Comparison of ENCODE assay signal across 22 cellular contexts in genomic region chr13:82747331-82747730, GRCh38.
DNase-seq lines count a peak whose midpoint lies in the region; ATAC-seq and TF ChIP-seq lines count a peak whose summit lies in the region.
"Had no signal": no experiment of that assay in that cellular context is flagged by ENCODE, and none has a peak within 500 bp of the region (broad histone marks: within the 10 kb centered on the region; RNA-seq: fewer than 3 reads in every experiment).

No MANE protein-coding gene starts in this region.

- no peaks in the 10 kb centered on the region for H3K79me1 ChIP-seq in IMR-90 (ENCODE audit: low read depth in 1 of 2, low read length in 2 of 2)

- no peaks in the 10 kb centered on the region for H4K20me1 ChIP-seq in IMR-90 (ENCODE audit: insufficient read depth, low read length)

- H4K5ac ChIP-seq in IMR-90 (ENCODE audit: low read depth, low read length): peak overlapping the region; percentile 85; the same call in 1 of the 2 replicates

- CTCF ChIA-PET in IMR-90 (lab: Yijun Ruan, JAX): no interaction called here

- intact Hi-C loops in IMR-90 (cut with micrococcal nuclease): loop anchor here (10.0 kb wide), 1 partner anchor 467 kb away; no protein-coding TSS in a partner anchor

- no peaks in the 10 kb centered on the region for H3K9me1 ChIP-seq in IMR-90 (ENCODE audit: insufficient read depth, low read length)

- no CpG with 5 or more reads among the region's 2 CpGs for WGBS in IMR-90 (ENCODE audit: extremely low coverage in 2 of 2, insufficient read length in 1 of 2), 2 experiments
- WGBS in ectodermal cell, 2 experiments: 0% methylated on average over 1 of the region's 2 CpGs

- ATAC-seq in IMR-90 (ENCODE audit: low read depth): no peak
- ATAC-seq in HG02798 (IDR thresholded peaks at IDR 0.05; ENCODE audit: poor library complexity, unreplicated experiment): no peak
- ATAC-seq in GM18502 (IDR thresholded peaks at IDR 0.05; ENCODE audit: poor library complexity, unreplicated experiment): no peak
- ATAC-seq: activated naive CD4-positive, alpha-beta T cell treated with anti-CD3 and anti-CD28 coated beads, Interleukin-2, amount 50 U/mL, for 72 hours had no signal

- H3K4ac ChIP-seq in IMR-90 (ENCODE audit: low read depth, low read length): peak overlapping the region; percentile 78; the same call in 1 of the 2 replicates

- H3K56ac ChIP-seq in IMR-90 (ENCODE audit: extremely low read depth, insufficient read depth, low read length): no peak overlapping the region; the same call in 1 of the 2 replicates

- no peaks in the 10 kb centered on the region for H3K36me3 ChIP-seq in IMR-90 (ENCODE audit: control insufficient read depth, insufficient read depth, low read length)
- H3K36me3 ChIP-seq in ectodermal cell (ENCODE audit: control insufficient read depth, insufficient read depth, low read length): no peaks in the 10 kb centered on the region

- H2BK15ac ChIP-seq in IMR-90 (ENCODE audit: low read depth, low read length): no peak overlapping the region; the same call in 2 of the 3 replicates

- no peak for TF ChIP-seq CTCF in IMR-90 (conservative IDR thresholded peaks at IDR 0.05; ENCODE audit: low read depth, low read length)

- no peak overlapping the region for H2AK9ac ChIP-seq in IMR-90 (replicated peaks; ENCODE audit: low read depth, low read length, poor library complexity)

- H3K27me3 ChIP-seq in IMR-90 (ENCODE audit: control insufficient read depth, insufficient read depth, low read length) (no peaks in the 10 kb centered on the region), ectodermal cell (ENCODE audit: control insufficient read depth, insufficient read depth, low read length, poor library complexity, severe bottlenecking) (no peaks in the 10 kb centered on the region)
- H3K27me3 ChIP-seq: dorsolateral prefrontal cortex had no signal

- dilution Hi-C loops in IMR-90 (cut with HindIII; ENCODE audit: low sequenced_read_pairs, unreplicated experiment): no loop called here

- H2BK5ac ChIP-seq in IMR-90 (ENCODE audit: low read depth, low read length, poor library complexity, severe bottlenecking): peak overlapping the region; percentile 70

- no peak overlapping the region for H3K9ac ChIP-seq in IMR-90 (ENCODE audit: low read depth, low read length)

- peak; percentile 6 for DNase-seq in Caki2 (ENCODE audit: low read depth)
- DNase-seq in IMR-90: no peak
- peak; percentile 28 for DNase-seq in myocyte (ENCODE audit: low read depth)
- DNase-seq in activated gamma-delta T cell treated with Interleukin-2 at 50 U/mL for 16 hours: no peak
- DNase-seq in NCI-H1048 (lab: John Stamatoyannopoulos, UW): no peak
- DNase-seq: 8988T; activated CD4-positive, alpha-beta T cell treated with anti-CD3 and anti-CD28 coated beads, Interleukin-2, amount 10 ng/mL, durations not matched to agents 24 days and 14 days; aorta; caudate nucleus; CD4-positive, alpha-beta T cell; dorsolateral prefrontal cortex; foreskin melanocyte; Kasumi-1; NCI-H187; NCI-H2171 treated with DMSO at 0.1 percent for 48 hours; NCI-H526; nephron progenitor cell; T-helper 2 cell had no signal

- H3K27ac ChIP-seq in IMR-90 (ENCODE audit: insufficient read depth, low read length): no peak overlapping the region; the same call in 1 of the 2 replicates
- peak overlapping the region; percentile 46 for H3K27ac ChIP-seq in ectodermal cell (ENCODE audit: insufficient read depth, low read depth, low read length, poor library complexity, severe bottlenecking)
- H3K27ac ChIP-seq: dorsolateral prefrontal cortex had no signal

- H3K4me2 ChIP-seq in IMR-90 (ENCODE audit: low read depth, low read length): 0 out of 2 replicates have a peak overlapping the region, but pooled peaks have one; percentile 15

- H3K9me3 ChIP-seq in IMR-90 (ENCODE audit: control insufficient read depth, insufficient read depth, low read length) (no peaks in the 10 kb centered on the region), ectodermal cell (ENCODE audit: control insufficient read depth, low read length) (no peaks in the 10 kb centered on the region)

- H3K4me3 ChIP-seq in IMR-90 (ENCODE audit: insufficient read depth, low read depth, low read length) (no peak overlapping the region), ectodermal cell (ENCODE audit: insufficient read depth, low read depth, low read length) (no peak overlapping the region)
- H3K4me3 ChIP-seq: dorsolateral prefrontal cortex had no signal

- POLR2A ChIA-PET in IMR-90 (lab: Charles Lee; ENCODE audit: unreplicated experiment): no interaction called here

- no peak for TF ChIP-seq POLR2A in IMR-90 (IDR thresholded peaks at IDR 0.05; ENCODE audit: low read depth, low read length)

- H3K4me1 ChIP-seq in IMR-90 (ENCODE audit: control insufficient read depth, insufficient read depth, low read length): peaks cover 6% of the 10 kb centered on the region; the same call in 1 of the 2 replicates
- no peaks in the 10 kb centered on the region for H3K4me1 ChIP-seq in ectodermal cell (ENCODE audit: control insufficient read depth, insufficient read depth, low read length)

- H2AFZ ChIP-seq in IMR-90 (replicated peaks; ENCODE audit: low read length, poor library complexity): no peak overlapping the region

- H3K18ac ChIP-seq in IMR-90 (ENCODE audit: low read depth, low read length): peak overlapping the region; percentile 98

- peak overlapping the region; percentile 87; the same call in 1 of the 2 replicates for H4K91ac ChIP-seq in IMR-90 (ENCODE audit: insufficient read depth, low read depth, low read length)

- H2BK120ac ChIP-seq in IMR-90 (ENCODE audit: low read depth, low read length): peak overlapping the region; percentile 95

- no peak for TF ChIP-seq RAD21 in IMR-90 (IDR thresholded peaks at IDR 0.05; ENCODE audit: low read length)

- no TSS peak for BruUV-seq in IMR-90 (replicated peaks; lab: Mats Ljungman, UMichigan)

- in situ Hi-C loops in Caki2 (cut with HindIII; ENCODE audit: low pct_unique_long_range_greater_than_20kb, low sequenced_read_pairs) (no loop called here), IMR-90 (cut with MboI; ENCODE audit: low sequenced_read_pairs) (no loop called here)

- H2BK20ac ChIP-seq in IMR-90 (ENCODE audit: low read depth, low read length): peak overlapping the region; percentile 91

- peak overlapping the region in 1 of 2 experiments; percentile 88; a peak in 2 of 4 replicates for H4K8ac ChIP-seq in IMR-90 (ENCODE audit: low read depth in 2 of 2, low read length in 2 of 2)

- H3K23ac ChIP-seq in IMR-90 (ENCODE audit: low read depth, low read length): peak overlapping the region; percentile 86

- H2AK5ac ChIP-seq in IMR-90 (ENCODE audit: low read depth, low read length): peak overlapping the region; percentile 36; the same call in 1 of the 2 replicates

- peak overlapping the region; percentile 88 for H3K14ac ChIP-seq in IMR-90 (replicated peaks; ENCODE audit: low read depth, low read length)

TF ChIP-seq in IMR-90, 13 proteins besides CTCF, POLR2A, EP300 and RAD21:
- no peak for TF ChIP-seq NFE2L2 (IDR thresholded peaks at IDR 0.05; ENCODE audit: low read depth, low read length)
- no peak for TF ChIP-seq USF2 (IDR thresholded peaks at IDR 0.05; ENCODE audit: low read depth, low read length)
- TF ChIP-seq FOS (IDR thresholded peaks at IDR 0.05; ENCODE audit: low read depth, low read length): no peak
- no peak for TF ChIP-seq MXI1 (IDR thresholded peaks at IDR 0.05; ENCODE audit: borderline replicate concordance, low read depth, low read length)
- no peak for TF ChIP-seq RFX5 (IDR thresholded peaks at IDR 0.05; ENCODE audit: low read depth, low read length)
- TF ChIP-seq ELK1 (IDR thresholded peaks at IDR 0.05; ENCODE audit: borderline replicate concordance, low read depth, low read length): no peak
- no peak for TF ChIP-seq CEBPB (IDR thresholded peaks at IDR 0.05; ENCODE audit: low read depth, low read length)
- no peak for TF ChIP-seq RCOR1 (IDR thresholded peaks at IDR 0.05; ENCODE audit: insufficient replicate concordance, low read length)
- no peak for TF ChIP-seq MAFK (IDR thresholded peaks at IDR 0.05; ENCODE audit: low read depth, low read length)
- no peak for TF ChIP-seq BHLHE40 (IDR thresholded peaks at IDR 0.05; ENCODE audit: low read depth, low read length)
- TF ChIP-seq CHD1 (IDR thresholded peaks at IDR 0.05; ENCODE audit: low read depth, low read length): no peak
- no peak for TF ChIP-seq MAZ (IDR thresholded peaks at IDR 0.05; ENCODE audit: borderline replicate concordance, low read depth, low read length)
- TF ChIP-seq SMC3 (IDR thresholded peaks at IDR 0.05; ENCODE audit: low read depth, low read length): no peak
TF ChIP-seq in IMR-90: peak in this region for 0.

Comparison
In these comparisons a context has a peak if more than half of its experiments do, and no peak if none do; other contexts are left out.
1. DNase-seq: peak in Caki2 (single experiment) and myocyte (single experiment); none in IMR-90 (single experiment), activated gamma-delta T cell treated with Interleukin-2 at 50 U/mL for 16 hours (single experiment) and NCI-H1048 (single experiment).